ENCODE assay signal across 8 cellular contexts in the genomic region with DNA sequence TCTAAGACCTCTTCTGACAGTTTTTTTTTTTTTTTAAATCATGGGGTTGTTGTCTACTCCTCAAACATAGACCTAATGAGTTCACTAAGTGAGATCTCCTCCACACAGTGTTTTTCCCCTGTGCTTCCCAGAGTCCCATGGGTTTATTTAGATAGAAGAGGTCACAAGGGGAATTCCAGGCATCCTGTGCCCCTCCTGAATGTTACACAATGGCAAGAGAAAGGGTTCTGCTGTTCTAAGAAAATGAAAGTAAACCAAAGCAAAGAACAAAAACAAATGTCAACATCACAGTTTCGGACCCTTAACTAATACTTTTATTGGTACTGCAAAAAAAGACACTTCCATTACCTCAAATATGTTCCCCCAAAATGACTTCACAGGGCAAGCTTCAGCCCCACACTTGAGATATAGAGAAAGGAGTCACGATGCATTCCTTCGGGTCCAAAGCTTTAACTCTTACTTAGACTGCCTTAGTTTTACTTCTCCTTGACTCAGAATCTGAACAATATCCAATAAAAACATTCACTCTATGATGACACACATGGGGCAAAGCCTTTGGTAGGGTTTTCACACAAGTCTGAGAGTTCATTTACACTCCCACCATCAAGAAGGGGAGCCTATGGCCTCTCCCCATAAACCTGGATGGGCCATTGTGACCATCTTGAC. TPM values are rescaled to one million over a fixed set of nuclear protein-coding genes. Genes with fewer than 3 reads are reported as not detected.
DNase-seq lines count a peak whose midpoint lies in the region; ATAC-seq and TF ChIP-seq lines count a peak whose summit lies in the region.
"Not testable (repeated sequence)": the region's sequence is repeated elsewhere in the genome, so short reads cannot be mapped to it uniquely, and the experiment has no call there.

No MANE protein-coding gene starts in this region.

- not testable (repeated sequence) for H3K36me3 Mint-ChIP-seq in HFFc6 (ENCODE audit: low read depth)

- WGBS in upper lobe of left lung, 2 donors, result 36 to 48% methylated on average over 3 of the region's 3 CpGs

- H3K9me3 Mint-ChIP-seq in HFFc6, result not testable (repeated sequence)

- not testable (repeated sequence) for TF ChIP-seq CTCF in HFFc6 (IDR thresholded peaks at IDR 0.05); fibroblast of mammary gland (conservative IDR thresholded peaks at IDR 0.05; ENCODE audit: control insufficient read depth, insufficient read depth, low read depth, low read length); lower lobe of right lung (IDR thresholded peaks at IDR 0.05); upper lobe of left lung (IDR thresholded peaks at IDR 0.05)

- intact Hi-C loops in lower lobe of right lung (cut with DNase I), result not testable (repeated sequence)

- TF ChIP-seq POLR2A in upper lobe of left lung (IDR thresholded peaks at IDR 0.05), result not testable (repeated sequence)

- not testable (repeated sequence) for H3K27me3 ChIP-seq in adipocyte (replicated peaks; ENCODE audit: control insufficient read depth, insufficient read depth, low read length); lower lobe of right lung (ENCODE audit: low read depth); upper lobe of left lung

- peaks cover 16% of the 10 kb centered on the region for H3K4me1 Mint-ChIP-seq in HFFc6 (ENCODE audit: low read depth)

- H3K9ac ChIP-seq in adipocyte (ENCODE audit: low read length), result peak overlapping the region; percentile 34

- H3K27me3 Mint-ChIP-seq in HFFc6 (ENCODE audit: insufficient read depth), result not testable (repeated sequence)

- DNase-seq in EH (ENCODE audit: low read depth), result peak; percentile 69
- DNase-seq in HFFc6, result peak; percentile 24
- peak; percentile 6 for DNase-seq in HuH-7.5 (ENCODE audit: low spot score)
- DNase-seq in adipocyte (ENCODE audit: low read depth), result peak; percentile 61
- DNase-seq in fibroblast of mammary gland (ENCODE audit: low read depth), result peak; percentile 62
- not testable (repeated sequence) for DNase-seq in lower lobe of right lung
- DNase-seq in upper lobe of left lung, result peak in 1 of 2 donors; percentile 23

- peak overlapping the region; percentile 68 for H3K27ac Mint-ChIP-seq in HFFc6

- H3K9me3 ChIP-seq in adipocyte (ENCODE audit: control insufficient read depth, low read length); lower lobe of right lung; upper lobe of left lung: not testable (repeated sequence)

- H3K4me3 ChIP-seq in adipocyte (ENCODE audit: low read length), result peak overlapping the region; percentile 67
- H3K4me3 ChIP-seq in fibroblast of mammary gland (ENCODE audit: control insufficient read depth, low read depth, low read length); lower lobe of right lung; upper lobe of left lung: not testable (repeated sequence)

- H3K4me3 Mint-ChIP-seq in HFFc6, result peak overlapping the region; percentile 75

- ATAC-seq in GM19035 (IDR thresholded peaks at IDR 0.05; ENCODE audit: unreplicated experiment) (peak; percentile 57), lower lobe of right lung (peak; percentile 77 to 88)
- not testable (repeated sequence) for ATAC-seq in upper lobe of left lung (ENCODE audit: low FRiP score in 2 of 2)

- not testable (repeated sequence) for H3K4me1 ChIP-seq in adipocyte (ENCODE audit: control insufficient read depth, insufficient read depth, low read length)
- H3K4me1 ChIP-seq in lower lobe of right lung (peaks cover 12% of the 10 kb centered on the region), upper lobe of left lung (peaks cover 0 to 13% (median 4%) of the 10 kb centered on the region in 4 donors)

- peak overlapping the region; percentile 77 for H3K27ac ChIP-seq in lower lobe of right lung
- H3K27ac ChIP-seq in upper lobe of left lung, result peak overlapping the region; percentile 67 to 86 (median 78)

- not testable (repeated sequence) for TF ChIP-seq EP300 in upper lobe of left lung (IDR thresholded peaks at IDR 0.05)

- H3K36me3 ChIP-seq in adipocyte (ENCODE audit: control insufficient read depth, insufficient read depth, low read length, severe bottlenecking); lower lobe of right lung; upper lobe of left lung: not testable (repeated sequence)

RNA-seq across cellular contexts. Expression of a gene that starts 15.6 kb away (rescaled TPM):
- total RNA-seq in HFFc6 (2021; fragmentation: NEBNext Ultra II Directional; extraction: Animal tissue kit (Norgen Biotek cat#: 25700)), result 10 to 100 TPM; 37.4 to 51.5 (median 42.8) TPM
- total RNA-seq in lower lobe of right lung (59.6 TPM), upper lobe of left lung (10 to 100 TPM; 43.1 to 79.6 (median 55.6) TPM)
